ENCODE assay signal across 12 cellular contexts in the genomic region with DNA sequence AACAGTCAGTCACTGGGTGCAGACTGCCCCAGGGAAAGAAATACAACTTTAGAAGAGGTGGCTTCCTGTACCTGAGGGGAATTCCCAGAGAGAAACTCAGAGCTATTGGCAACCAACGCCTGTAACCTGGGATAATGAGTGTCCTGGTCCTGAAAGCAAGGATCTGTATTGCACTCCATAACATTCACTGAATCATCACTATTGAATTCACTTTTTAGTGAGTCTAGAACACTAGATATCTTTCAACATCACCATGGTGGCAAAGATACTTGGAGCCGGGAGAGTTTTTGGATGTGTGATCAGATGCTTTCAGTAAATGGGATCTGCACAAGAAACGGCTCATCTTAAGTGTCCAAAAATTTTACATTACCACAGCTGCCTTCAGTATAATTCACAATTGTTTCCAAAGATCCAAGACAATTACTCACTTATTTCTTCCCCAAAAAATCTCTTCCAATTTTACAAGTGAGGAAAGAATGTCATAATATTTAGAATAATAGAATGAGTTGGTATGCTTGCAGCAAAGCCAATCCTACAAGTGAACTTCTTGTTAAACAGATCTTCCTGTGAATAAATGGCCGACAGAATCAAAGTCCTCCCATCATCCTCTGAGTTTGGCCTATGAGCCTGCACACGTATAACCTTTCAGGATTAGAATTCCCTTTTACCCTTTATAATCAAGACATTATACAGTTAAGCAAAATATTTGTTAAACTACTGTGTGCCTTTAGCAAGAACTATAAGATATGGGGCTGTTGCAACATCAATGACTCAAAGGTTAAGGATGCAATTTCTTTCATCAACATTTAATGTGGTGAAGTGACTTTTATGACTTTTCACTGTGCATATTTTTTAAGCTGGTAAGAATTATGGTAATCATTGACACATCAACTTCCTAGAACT.
DNase-seq lines count a peak whose midpoint lies in the region; ATAC-seq and TF ChIP-seq lines count a peak whose summit lies in the region.
"Had no signal": no experiment of that assay in that cellular context is flagged by ENCODE, and none has a peak within 500 bp of the region (broad histone marks: within the 10 kb centered on the region; RNA-seq: fewer than 3 reads in every experiment).

No MANE protein-coding gene starts in this region.

- peaks cover 0 to 2% (median 2%) of the 10 kb centered on the region in 3 donors for H3K27me3 Mint-ChIP-seq in immature natural killer cell (ENCODE audit: low read depth in 3 of 3)

- H3K79me1 ChIP-seq in trophoblast cell (ENCODE audit: low read length) = no peaks in the 10 kb centered on the region

- H2BK12ac ChIP-seq in trophoblast cell (ENCODE audit: low read length) = no peak overlapping the region

- no peak overlapping the region for H3K4ac ChIP-seq in trophoblast cell (ENCODE audit: low read depth, low read length)

- H3K4me1 Mint-ChIP-seq in immature natural killer cell = no peaks in the 10 kb centered on the region

- intact Hi-C loops in PC-9 (cut with micrococcal nuclease; ENCODE audit: unreplicated experiment) = loop anchor here (2.0 to 10.0 kb wide), 2 partner anchors 16 to 360 kb away; no protein-coding TSS in a partner anchor
- intact Hi-C loops in left colon (cut with DNase I, micrococcal nuclease) = no loop called here

- CTCF ChIA-PET in PC-9 (lab: Charles Lee) = no interaction called here

- no peak overlapping the region for H3K23ac ChIP-seq in trophoblast cell (ENCODE audit: low read length)

- H2AFZ ChIP-seq in PC-9 (no peak overlapping the region), trophoblast cell (ENCODE audit: insufficient read depth, low read length, poor library complexity) (no peak overlapping the region)
- H2AFZ ChIP-seq: hepatocyte had no signal

- TF ChIP-seq CTCF in PC-9 (conservative IDR thresholded peaks at IDR 0.05) = no peak

- DNase-seq in EH (ENCODE audit: low read depth) = peak; percentile 95
- peak in 1 of 2 experiments; percentile 66 for DNase-seq in PC-9
- peak; percentile 48 for DNase-seq in epithelial cell of prostate (ENCODE audit: low read depth, low spot score)
- peak; percentile 24 to 68 for DNase-seq in trophoblast cell
- DNase-seq in left colon = no peak
- DNase-seq in T-helper 2 cell = no peak
- DNase-seq in immature natural killer cell = no peak
- DNase-seq: activated CD4-positive, alpha-beta T cell treated with anti-CD3 and anti-CD28 coated beads for 1 hour; NCI-H446; uterus had no signal

- H3K4me1 ChIP-seq in PC-9 (replicated peaks; ENCODE audit: insufficient read depth) = peaks cover 10% of the 10 kb centered on the region
- no peaks in the 10 kb centered on the region for H3K4me1 ChIP-seq in trophoblast cell (ENCODE audit: control insufficient read depth in 1 of 2, insufficient read depth in 2 of 2, low read length in 2 of 2)
- H3K4me1 ChIP-seq: uterus had no signal

- H3K36me3 ChIP-seq in PC-9 (ENCODE audit: low read depth) (no peaks in the 10 kb centered on the region), trophoblast cell (ENCODE audit: control insufficient read depth in 1 of 2, insufficient read depth in 2 of 2, low read length in 2 of 2) (no peaks in the 10 kb centered on the region)
- H3K36me3 ChIP-seq: uterus had no signal

- H3K27ac Mint-ChIP-seq in immature natural killer cell = no peak overlapping the region

- no CpG with 5 or more reads among the region's 5 CpGs for WGBS in trophoblast cell (ENCODE audit: extremely low coverage, insufficient coverage, insufficient read length)

- 0 out of 2 replicates have a peak overlapping the region, but pooled peaks have one; percentile 4 for H3K4me2 ChIP-seq in PC-9
- H3K4me2 ChIP-seq in trophoblast cell (ENCODE audit: low read length) = no peak overlapping the region
- H3K4me2 ChIP-seq: hepatocyte had no signal

- H4K91ac ChIP-seq in trophoblast cell (ENCODE audit: low read depth, low read length) = no peak overlapping the region

- no peak overlapping the region for H2AK5ac ChIP-seq in trophoblast cell (ENCODE audit: low read length)

- no peaks in the 10 kb centered on the region for H3K9me2 ChIP-seq in PC-9 (ENCODE audit: insufficient read depth)

- H4K20me1 ChIP-seq in PC-9 (ENCODE audit: insufficient read depth) = no peaks in the 10 kb centered on the region

- H2BK5ac ChIP-seq in trophoblast cell (ENCODE audit: low read depth, low read length, poor library complexity) = no peak overlapping the region

- H3K9ac ChIP-seq in trophoblast cell (ENCODE audit: low read length) = no peak overlapping the region

- ATAC-seq in left colon (no peak), GM18867 (IDR thresholded peaks at IDR 0.05; ENCODE audit: unreplicated experiment) (no peak)

- H4K8ac ChIP-seq in trophoblast cell (ENCODE audit: low read depth, low read length) = no peak overlapping the region

- no peak overlapping the region for H4K12ac ChIP-seq in trophoblast cell (ENCODE audit: low read depth, low read length)

- H3K27ac ChIP-seq in PC-9 (peak overlapping the region; percentile 24; the same call in 1 of the 2 replicates), epithelial cell of prostate (peak overlapping the region; percentile 75), trophoblast cell (ENCODE audit: low read depth, low read length) (no peak overlapping the region)
- H3K27ac ChIP-seq: hepatocyte, uterus had no signal

- no peak overlapping the region for H3K4me3 Mint-ChIP-seq in immature natural killer cell

- H3K9me3 Mint-ChIP-seq in immature natural killer cell = peaks cover 7 to 40% (median 17%) of the 10 kb centered on the region in 6 donors

- H3K9me3 ChIP-seq in PC-9 (ENCODE audit: insufficient read depth, low read depth) = peaks cover 17% of the 10 kb centered on the region
- H3K9me3 ChIP-seq in trophoblast cell (ENCODE audit: insufficient read depth, low read depth, low read length) = peaks cover 3% of the 10 kb centered on the region
- H3K9me3 ChIP-seq: uterus had no signal

- H3K18ac ChIP-seq in trophoblast cell (ENCODE audit: low read length) = no peak overlapping the region

- no peak overlapping the region for H3K4me3 ChIP-seq in PC-9
- no peak overlapping the region for H3K4me3 ChIP-seq in trophoblast cell (ENCODE audit: low read depth, low read length)
- H3K4me3 ChIP-seq: hepatocyte, uterus had no signal

- no peaks in the 10 kb centered on the region for H3K36me3 Mint-ChIP-seq in immature natural killer cell

- no peak overlapping the region for H3K14ac ChIP-seq in trophoblast cell (ENCODE audit: low read length)

- POLR2A ChIA-PET in PC-9 (lab: Charles Lee; ENCODE audit: unreplicated experiment) = no interaction called here

- H2BK120ac ChIP-seq in trophoblast cell (ENCODE audit: insufficient read depth, low read length, poor library complexity) = no peak overlapping the region

- peaks cover 11% of the 10 kb centered on the region for H3F3A ChIP-seq in PC-9 (ENCODE audit: insufficient read depth, low read depth)

- BruUV-seq in PC-9 (replicated peaks; lab: Mats Ljungman, UMichigan) = no TSS peak

- no peaks in the 10 kb centered on the region for H3K27me3 ChIP-seq in PC-9 (ENCODE audit: insufficient read depth, low read depth)
- H3K27me3 ChIP-seq in trophoblast cell (ENCODE audit: insufficient read depth, low read length) = no peaks in the 10 kb centered on the region
- H3K27me3 ChIP-seq: hepatocyte, uterus had no signal

- no peaks in the 10 kb centered on the region for H3K79me2 ChIP-seq in PC-9 (ENCODE audit: low read depth)
- no peaks in the 10 kb centered on the region for H3K79me2 ChIP-seq in trophoblast cell (ENCODE audit: control insufficient read depth, insufficient read depth, low read length, poor library complexity)
- H3K79me2 ChIP-seq: hepatocyte had no signal

Comparison
In these comparisons a context has a peak if more than half of its experiments do, and no peak if none do; other contexts are left out.
1. DNase-seq: peak in EH (single experiment), epithelial cell of prostate (single experiment) and trophoblast cell (2 of 2); none in left colon (0 of 2), T-helper 2 cell (0 of 5) and immature natural killer cell (0 of 3).